Comparison of ENCODE assay signal across 8 cellular contexts in the genomic region with DNA sequence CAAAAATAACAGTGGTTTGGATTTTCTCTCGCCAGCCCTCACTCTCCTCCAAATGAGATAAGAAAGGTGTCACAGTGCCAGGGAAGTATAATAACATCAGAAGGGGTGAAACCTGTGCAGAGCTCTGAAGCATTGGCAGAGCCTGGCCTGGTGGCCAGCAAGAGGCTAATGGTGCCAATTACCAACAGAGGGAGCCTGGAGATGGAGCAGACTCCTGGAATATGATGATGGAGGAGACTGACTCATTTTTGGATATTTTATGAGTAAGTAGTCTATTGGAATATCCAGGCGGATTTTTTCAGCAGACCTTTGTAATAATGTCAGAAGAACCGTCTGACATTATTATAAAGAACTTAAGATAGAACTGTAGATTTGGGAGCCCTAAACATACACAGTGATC.
DNase-seq lines count a peak whose midpoint lies in the region; ATAC-seq, FAIRE-seq and TF ChIP-seq lines count a peak whose summit lies in the region.

No MANE protein-coding gene starts in this region.

- H3K79me2 ChIP-seq in PC-3 (ENCODE audit: low read length) = no peaks in the 10 kb centered on the region

- no peak overlapping the region for H3K27ac ChIP-seq in PC-3 (ENCODE audit: low read length)
- no peak overlapping the region for H3K27ac ChIP-seq in CD4-positive, alpha-beta T cell (ENCODE audit: low read depth, low read length)

- no peak overlapping the region for H2AFZ ChIP-seq in PC-3 (ENCODE audit: low read length)

- H3K27ac Mint-ChIP-seq in progenitor cell of endocrine pancreas = peak overlapping the region; percentile 34
- H3K27ac Mint-ChIP-seq in CD4-positive, alpha-beta T cell = no peak overlapping the region

- no peak for FAIRE-seq in GM12892 (lab: Jason Lieb, UNC)

- no peak for TF ChIP-seq CTCF in GM12865 (IDR thresholded peaks at IDR 0.05; ENCODE audit: insufficient read depth, low read depth, low read length, missing control alignments)
- peak; percentile 64 for TF ChIP-seq CTCF in PC-3 (conservative IDR thresholded peaks at IDR 0.05; ENCODE audit: low read depth, low read length)
- TF ChIP-seq CTCF in fibroblast of mammary gland (conservative IDR thresholded peaks at IDR 0.05; ENCODE audit: control insufficient read depth, insufficient read depth, low read depth, low read length) = peak; percentile 83
- peak; percentile 22 for TF ChIP-seq CTCF in progenitor cell of endocrine pancreas (IDR thresholded peaks at IDR 0.05; ENCODE audit: unreplicated experiment)
- no peak for TF ChIP-seq CTCF in CD4-positive, alpha-beta T cell (IDR thresholded peaks at IDR 0.05)

- CTCF ChIA-PET in PC-3 (lab: Charles Lee) = no interaction called here
- CTCF ChIA-PET in CD4-positive, alpha-beta T cell (lab: Charles Lee) = no interaction called here

- H3K9me2 ChIP-seq in PC-3 (replicated peaks; ENCODE audit: low read length) = no peaks in the 10 kb centered on the region

- H3K4me1 Mint-ChIP-seq in progenitor cell of endocrine pancreas (ENCODE audit: low read depth) = peaks cover 2% of the 10 kb centered on the region
- no peaks in the 10 kb centered on the region for H3K4me1 Mint-ChIP-seq in CD4-positive, alpha-beta T cell (ENCODE audit: low read depth)

- H3K9ac ChIP-seq in PC-3 (ENCODE audit: low read length) = no peak overlapping the region

- H3K27me3 Mint-ChIP-seq in progenitor cell of endocrine pancreas = no peaks in the 10 kb centered on the region
- H3K27me3 Mint-ChIP-seq in CD4-positive, alpha-beta T cell = peaks cover 4% of the 10 kb centered on the region

- H3K4me3 ChIP-seq in GM12865 (ENCODE audit: low read depth, low read length) = no peak overlapping the region
- H3K4me3 ChIP-seq in PC-3 (ENCODE audit: low read length) = no peak overlapping the region
- no peak overlapping the region for H3K4me3 ChIP-seq in fibroblast of mammary gland (ENCODE audit: control insufficient read depth, low read depth, low read length)

- H3F3A ChIP-seq in PC-3 (ENCODE audit: low read length, unreplicated experiment) = no peaks in the 10 kb centered on the region

- BruUV-seq in PC-3 (replicated peaks; lab: Mats Ljungman, UMichigan) = no TSS peak

- POLR2A ChIA-PET in PC-3 (lab: Charles Lee; ENCODE audit: unreplicated experiment) = interaction anchor here (0.6 kb wide), 1 partner anchor 228 kb away, joined by 10 read pairs; no protein-coding TSS in a partner anchor
- POLR2A ChIA-PET in CD4-positive, alpha-beta T cell (lab: Charles Lee) = no interaction called here

- H3K9me3 ChIP-seq in PC-3 (ENCODE audit: low read length) = no peaks in the 10 kb centered on the region
- H3K9me3 ChIP-seq in CD4-positive, alpha-beta T cell (ENCODE audit: control insufficient read depth, low read length) = no peaks in the 10 kb centered on the region

- TF ChIP-seq POLR2A in GM12892 (IDR thresholded peaks at IDR 0.05; ENCODE audit: low read depth, low read length) = no peak

- no peak overlapping the region for H3K4me2 ChIP-seq in PC-3 (ENCODE audit: low read length)

- no peaks in the 10 kb centered on the region for H3K36me3 Mint-ChIP-seq in progenitor cell of endocrine pancreas (ENCODE audit: insufficient read depth)
- H3K36me3 Mint-ChIP-seq in CD4-positive, alpha-beta T cell (ENCODE audit: low read depth) = no peaks in the 10 kb centered on the region

- ATAC-seq in PC-3 = peak; percentile 98
- ATAC-seq in CD4-positive, alpha-beta T cell (ENCODE audit: poor library complexity) = no peak

- intact Hi-C loops in PC-3 (cut with micrococcal nuclease) = loop anchor here (2.0 to 10.0 kb wide), 7 partner anchors 52 to 632 kb away; no protein-coding TSS in a partner anchor
- intact Hi-C loops in CD4-positive, alpha-beta T cell (cut with DNase I, micrococcal nuclease) = no loop called here

- peaks cover 24% of the 10 kb centered on the region for H3K4me1 ChIP-seq in PC-3 (ENCODE audit: insufficient read depth, low read length)

- H3K36me3 ChIP-seq in PC-3 (ENCODE audit: low read depth, low read length) = no peaks in the 10 kb centered on the region

- DNase-seq in GM12865 (ENCODE audit: low read depth) (peak; percentile 6), PC-3 (peak; percentile 82), fibroblast of mammary gland (ENCODE audit: low read depth) (peak; percentile 83), progenitor cell of endocrine pancreas (ENCODE audit: low spot score, unreplicated experiment) (no peak), GM12892 (ENCODE audit: insufficient read length) (no peak), T-helper 1 cell (no peak)
- no peak for DNase-seq in activated naive CD4-positive, alpha-beta T cell treated with anti-CD3 and anti-CD28 coated beads, Interleukin-2, amount 50 U/mL, for 16 hours
- no peak for DNase-seq in CD4-positive, alpha-beta T cell

- no peaks in the 10 kb centered on the region for H3K27me3 ChIP-seq in PC-3 (ENCODE audit: low read length)
- H3K27me3 ChIP-seq in CD4-positive, alpha-beta T cell (ENCODE audit: control insufficient read depth, insufficient read depth, low read length) = no peaks in the 10 kb centered on the region

- no peaks in the 10 kb centered on the region for H4K20me1 ChIP-seq in PC-3 (ENCODE audit: low read length)

- peaks cover 3% of the 10 kb centered on the region for H3K9me3 Mint-ChIP-seq in progenitor cell of endocrine pancreas (ENCODE audit: low read depth)
- no peaks in the 10 kb centered on the region for H3K9me3 Mint-ChIP-seq in CD4-positive, alpha-beta T cell

- H3K4me3 Mint-ChIP-seq in progenitor cell of endocrine pancreas (ENCODE audit: low read depth) = no peak overlapping the region
- H3K4me3 Mint-ChIP-seq in CD4-positive, alpha-beta T cell = no peak overlapping the region

Comparison
In these comparisons a context has a peak if more than half of its experiments do, and no peak if none do; other contexts are left out.
1. DNase-seq: peak in GM12865 (single experiment), PC-3 (single experiment) and fibroblast of mammary gland (single experiment); none in progenitor cell of endocrine pancreas (single experiment), activated naive CD4-positive, alpha-beta T cell treated with anti-CD3 and anti-CD28 coated beads, Interleukin-2, amount 50 U/mL, for 16 hours (single experiment), CD4-positive, alpha-beta T cell (0 of 10), GM12892 (single experiment) and T-helper 1 cell (0 of 5).
2. CTCF ChIP-seq: peak in PC-3 (single experiment), fibroblast of mammary gland (single experiment) and progenitor cell of endocrine pancreas (single experiment); none in GM12865 (single experiment) and CD4-positive, alpha-beta T cell (single experiment).